8 cellular contexts compared by ENCODE assay signal in genomic region chr2:44087714-44088092, GRCh38.
DNase-seq lines count a peak whose midpoint lies in the region; ATAC-seq, FAIRE-seq and TF ChIP-seq lines count a peak whose summit lies in the region.

No MANE protein-coding gene starts in this region.

- H2BK5ac ChIP-seq in H9 (ENCODE audit: insufficient read length, low read length), result no peak overlapping the region

- H3K4me1 Mint-ChIP-seq in H9, result peaks cover 33 to 38% of the 10 kb centered on the region in 2 experiments
- H3K4me1 Mint-ChIP-seq in activated B cell treated with CpG ODN at 0.5 μM for 24 hours, result peaks cover 27% of the 10 kb centered on the region

- H3K36me3 ChIP-seq in iPS-18a (ENCODE audit: control insufficient read depth, low read depth, low read length) (no peaks in the 10 kb centered on the region), skeletal muscle satellite cell (ENCODE audit: insufficient read depth, low read length) (no peaks in the 10 kb centered on the region)

- POLR2A ChIA-PET in activated B cell treated with CpG ODN at 0.5 μM for 24 hours (lab: Charles Lee), result interaction anchor here (0.9 kb wide), 1 partner anchor 81 kb away, joined by 6 read pairs; the partner anchor contains the start of gene PPM1B

- no peak overlapping the region for H2AK5ac ChIP-seq in H9 (ENCODE audit: insufficient read length, low read length)

- no peaks in the 10 kb centered on the region; a peak in 1 of 7 replicates for H3K36me3 Mint-ChIP-seq in H9 (ENCODE audit: insufficient read depth in 1 of 3, low read depth in 3 of 3)
- H3K36me3 Mint-ChIP-seq in activated B cell treated with CpG ODN at 0.5 μM for 24 hours (ENCODE audit: low read depth), result no peaks in the 10 kb centered on the region

- H3K27me3 ChIP-seq in H9 (ENCODE audit: insufficient read depth, low read length) (no peaks in the 10 kb centered on the region), iPS-18a (ENCODE audit: control insufficient read depth, insufficient read depth, low read length) (no peaks in the 10 kb centered on the region), skeletal muscle satellite cell (ENCODE audit: control insufficient read depth, insufficient read depth, low read length) (no peaks in the 10 kb centered on the region)

- H3K9me3 ChIP-seq in H9 (ENCODE audit: control insufficient read depth, low read depth, low read length) (no peaks in the 10 kb centered on the region), iPS-18a (ENCODE audit: control insufficient read depth, low read depth, low read length) (no peaks in the 10 kb centered on the region), skeletal muscle satellite cell (replicated peaks; ENCODE audit: low read length) (no peaks in the 10 kb centered on the region)

- no peak for TF ChIP-seq CTCF in H9 (conservative IDR thresholded peaks at IDR 0.05)
- TF ChIP-seq CTCF in activated B cell treated with CpG ODN at 0.5 μM for 24 hours (IDR thresholded peaks at IDR 0.05), result no peak

- H4K5ac ChIP-seq in H9 (ENCODE audit: insufficient read length, low read depth, low read length), result no peak overlapping the region

- H2AFZ ChIP-seq in H9 (ENCODE audit: low read length), result no peak overlapping the region

- H3K14ac ChIP-seq in H9 (ENCODE audit: insufficient read depth, low read length), result 0 out of 2 replicates have a peak overlapping the region, but pooled peaks have one; percentile 41

- H3T11ph ChIP-seq in H9 (ENCODE audit: low read length), result no peak overlapping the region

- WGBS in H9 (ENCODE audit: extremely low coverage, insufficient read length, low lambda C conversion rate), result no CpG with 5 or more reads among the region's 4 CpGs

- H3K27ac ChIP-seq in H9 (ENCODE audit: insufficient read length, low read depth, low read length) (peak overlapping the region; percentile 50), iPS-18a (ENCODE audit: low read length) (peak overlapping the region; percentile 51)

- H3K4me1 ChIP-seq in H9 (ENCODE audit: insufficient read depth, low read length), result peaks cover 10% of the 10 kb centered on the region; the same call in 1 of the 2 replicates
- H3K4me1 ChIP-seq in iPS-18a (ENCODE audit: control insufficient read depth, low read depth, low read length), result peaks cover 22% of the 10 kb centered on the region
- peaks cover 6% of the 10 kb centered on the region for H3K4me1 ChIP-seq in skeletal muscle satellite cell (ENCODE audit: control insufficient read depth, insufficient read depth, low read length)

- H3K9ac ChIP-seq in H9 (ENCODE audit: extremely low read depth, insufficient read length, low read length), result no peak overlapping the region
- peak overlapping the region; percentile 4 for H3K9ac ChIP-seq in iPS-18a (ENCODE audit: low read length)
- peak overlapping the region; percentile 38 for H3K9ac ChIP-seq in skeletal muscle satellite cell (ENCODE audit: low read depth, low read length)

- no peak for FAIRE-seq in urothelium cell line (lab: Jason Lieb, UNC)

- no peak overlapping the region for H2BK20ac ChIP-seq in H9 (ENCODE audit: low read depth, low read length, poor library complexity, severe bottlenecking)

- H3K4me2 ChIP-seq in H9 (ENCODE audit: insufficient read depth, insufficient read length, low read length) (peak overlapping the region; percentile 42), skeletal muscle satellite cell (ENCODE audit: low read length) (peak overlapping the region; percentile 76)

- H3K4me3 Mint-ChIP-seq in H9 (peak overlapping the region; percentile 16 to 66; a peak in 1 of 5 replicates), activated B cell treated with CpG ODN at 0.5 μM for 24 hours (peak overlapping the region; percentile 83)

- intact Hi-C loops in activated B cell treated with CpG ODN at 0.5 μM for 24 hours (cut with micrococcal nuclease), result loop anchor here (1.0 to 2.0 kb wide), 8 partner anchors 43 to 868 kb away; partner anchors contain the start of gene PPM1B

- CTCF ChIA-PET in activated B cell treated with CpG ODN at 0.5 μM for 24 hours (lab: Charles Lee), result interaction anchor here (1.3 to 2.2 kb wide), 3 partner anchors 16 to 256 kb away, joined by 3 to 8 read pairs (median 7); no protein-coding TSS in a partner anchor

- no peak overlapping the region for H4K8ac ChIP-seq in H9 (replicated peaks; ENCODE audit: insufficient read length, low read depth, low read length)

- H4K91ac ChIP-seq in H9 (ENCODE audit: insufficient read length, low read depth, low read length), result no peak overlapping the region

- H3K9me3 Mint-ChIP-seq in H9, result no peaks in the 10 kb centered on the region; a peak in 2 of 5 replicates
- H3K9me3 Mint-ChIP-seq in activated B cell treated with CpG ODN at 0.5 μM for 24 hours, result no peaks in the 10 kb centered on the region

- peak overlapping the region; percentile 66 to 92 (median 72); a peak in 6 of 7 replicates for H3K27ac Mint-ChIP-seq in H9
- H3K27ac Mint-ChIP-seq in activated B cell treated with CpG ODN at 0.5 μM for 24 hours, result no peak overlapping the region

- H2BK12ac ChIP-seq in H9 (ENCODE audit: insufficient read length, low read depth, low read length), result peak overlapping the region; percentile 18

- H3K4ac ChIP-seq in H9 (ENCODE audit: low read depth, low read length), result no peak overlapping the region

- H4K20me1 ChIP-seq in H9 (ENCODE audit: control insufficient read depth, insufficient read depth, insufficient read length), result no peaks in the 10 kb centered on the region

- H3K27me3 Mint-ChIP-seq in H9 (ENCODE audit: low read depth) (no peaks in the 10 kb centered on the region), activated B cell treated with CpG ODN at 0.5 μM for 24 hours (no peaks in the 10 kb centered on the region)

- peak overlapping the region; percentile 52 for H3K4me3 ChIP-seq in iPS-18a (ENCODE audit: low read length)
- H3K4me3 ChIP-seq in skeletal muscle satellite cell (ENCODE audit: low read length), result peak overlapping the region; percentile 65

- H3K23me2 ChIP-seq in H9 (ENCODE audit: insufficient read length, low read depth, low read length, poor library complexity, severe bottlenecking), result no peaks in the 10 kb centered on the region

- no peak overlapping the region for H3K23ac ChIP-seq in H9 (ENCODE audit: insufficient read length, low read depth, low read length)

- no peak overlapping the region for H3K56ac ChIP-seq in H9 (ENCODE audit: insufficient read length, low read depth, low read length)

- no peak for DNase-seq in H9
- DNase-seq in activated B cell treated with CpG ODN at 0.5 μM for 24 hours, result no peak
- no peak for DNase-seq in urothelium cell line (ENCODE audit: low spot score)
- DNase-seq in SKM-1 treated with dmso at 0.1 percent for 144 hours (lab: John Stamatoyannopoulos, UW; ENCODE audit: unreplicated experiment), result no peak

- no peak overlapping the region for H2BK15ac ChIP-seq in H9 (ENCODE audit: low read depth, low read length)

- peak overlapping the region; percentile 49 for H3K18ac ChIP-seq in H9 (ENCODE audit: insufficient read length, low read depth, low read length)

- ATAC-seq in activated B cell treated with CpG ODN at 0.5 μM for 24 hours (ENCODE audit: low read depth) (no peak), GM19395 (IDR thresholded peaks at IDR 0.05; ENCODE audit: unreplicated experiment) (no peak), HG02870 (IDR thresholded peaks at IDR 0.05; ENCODE audit: unreplicated experiment) (no peak)

- H2BK120ac ChIP-seq in H9 (ENCODE audit: low read depth, low read length, poor library complexity, severe bottlenecking), result no peak overlapping the region

- H3K79me2 ChIP-seq in H9 (ENCODE audit: insufficient read depth, low read length), result no peaks in the 10 kb centered on the region

- no peaks in the 10 kb centered on the region for H3K79me1 ChIP-seq in H9 (ENCODE audit: insufficient read depth, low read depth, low read length, poor library complexity, severe bottlenecking)
